ENCODE assay signal across 17 cellular contexts in the genomic region with DNA sequence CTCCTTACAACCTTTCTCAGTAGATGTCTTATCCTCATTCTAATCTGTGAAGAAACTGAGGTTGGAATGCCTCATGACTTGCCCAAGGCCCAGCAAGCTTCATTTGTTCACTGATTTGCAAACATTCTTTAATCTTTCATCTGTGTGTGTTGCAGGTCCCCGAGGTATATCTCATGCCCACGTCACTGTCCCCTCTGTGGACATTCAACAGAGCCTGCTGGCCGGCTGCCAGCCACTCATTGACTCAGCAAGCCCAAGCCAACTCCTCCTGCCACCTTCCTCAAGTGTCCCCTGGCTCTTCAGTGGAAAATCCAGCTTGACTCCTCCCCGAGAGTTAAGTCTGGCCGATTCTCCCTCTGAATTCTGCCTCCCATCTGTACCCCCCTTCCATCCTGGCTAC. TPM values are rescaled to one million over a fixed set of nuclear protein-coding genes. Genes with fewer than 3 reads are reported as not detected.
A peak's percentile ranks its signal among the peaks of the same experiment; 100 is the strongest.
DNase-seq lines count a peak whose midpoint lies in the region; ATAC-seq and TF ChIP-seq lines count a peak whose summit lies in the region.
"Had no signal": no experiment of that assay in that cellular context is flagged by ENCODE, and none has a peak within 500 bp of the region (broad histone marks: within the 10 kb centered on the region; RNA-seq: fewer than 3 reads in every experiment).

No MANE protein-coding gene starts in this region.

- no peaks in the 10 kb centered on the region for H3K36me3 Mint-ChIP-seq in activated naive CD8-positive, alpha-beta T cell
- no peaks in the 10 kb centered on the region for H3K36me3 Mint-ChIP-seq in activated naive CD8-positive, alpha-beta T cell treated with anti-CD3 and anti-CD28 coated beads for 36 hours
- H3K36me3 Mint-ChIP-seq: activated naive CD8-positive, alpha-beta T cell treated with anti-CD3 and anti-CD28 coated beads, Interleukin-2, amount 10 ng/mL, durations not matched to agents 7 days and 5 days; IgD-negative memory B cell had no signal

- H3K27me3 Mint-ChIP-seq in activated naive CD8-positive, alpha-beta T cell: peaks cover 4% of the 10 kb centered on the region
- peaks cover 16% of the 10 kb centered on the region for H3K27me3 Mint-ChIP-seq in activated naive CD8-positive, alpha-beta T cell treated with anti-CD3 and anti-CD28 coated beads for 36 hours

- intact Hi-C loops in left ventricle myocardium inferior (cut with micrococcal nuclease): no loop called here
- intact Hi-C loops in upper lobe of right lung (cut with DNase I): no loop called here

- peaks cover 9% of the 10 kb centered on the region for H3K27me3 ChIP-seq in left ventricle myocardium inferior (ENCODE audit: low read depth)
- H3K27me3 ChIP-seq in upper lobe of right lung: no peaks in the 10 kb centered on the region

- ATAC-seq in upper lobe of right lung (no peak), GM21423 (IDR thresholded peaks at IDR 0.05; ENCODE audit: unreplicated experiment) (no peak), HG02870 (IDR thresholded peaks at IDR 0.05; ENCODE audit: unreplicated experiment) (no peak)

- H3K4me3 ChIP-seq in left ventricle myocardium inferior: no peak overlapping the region
- H3K4me3 ChIP-seq in upper lobe of right lung: no peak overlapping the region
- H3K4me3 ChIP-seq: prostate gland, thoracic aorta had no signal

- H3K27ac ChIP-seq in left ventricle myocardium inferior (replicated peaks) (no peak overlapping the region), upper lobe of right lung (no peak overlapping the region)
- H3K27ac ChIP-seq: prostate gland, thoracic aorta had no signal

- peaks cover 25% of the 10 kb centered on the region for H3K4me1 ChIP-seq in left ventricle myocardium inferior
- peaks cover 4% of the 10 kb centered on the region for H3K4me1 ChIP-seq in upper lobe of right lung
- H3K4me1 ChIP-seq: prostate gland had no signal

- peak overlapping the region; percentile 2 for H3K4me3 Mint-ChIP-seq in activated naive CD8-positive, alpha-beta T cell
- no peak overlapping the region for H3K4me3 Mint-ChIP-seq in activated naive CD8-positive, alpha-beta T cell treated with anti-CD3 and anti-CD28 coated beads for 36 hours
- H3K4me3 Mint-ChIP-seq: activated naive CD8-positive, alpha-beta T cell treated with anti-CD3 and anti-CD28 coated beads, Interleukin-2, amount 10 ng/mL, durations not matched to agents 7 days and 5 days; central memory CD8-positive, alpha-beta T cell had no signal

- TF ChIP-seq CTCF in left ventricle myocardium inferior (IDR thresholded peaks at IDR 0.05; ENCODE audit: borderline replicate concordance) (no peak), upper lobe of right lung (IDR thresholded peaks at IDR 0.05) (no peak)

- H3K9me3 ChIP-seq in left ventricle myocardium inferior (replicated peaks) (no peaks in the 10 kb centered on the region), upper lobe of right lung (no peaks in the 10 kb centered on the region)
- H3K9me3 ChIP-seq: prostate gland, thoracic aorta had no signal

- H3K27ac Mint-ChIP-seq in activated naive CD8-positive, alpha-beta T cell: no peak overlapping the region
- no peak overlapping the region for H3K27ac Mint-ChIP-seq in activated naive CD8-positive, alpha-beta T cell treated with anti-CD3 and anti-CD28 coated beads for 36 hours
- H3K27ac Mint-ChIP-seq: activated naive CD8-positive, alpha-beta T cell treated with anti-CD3 and anti-CD28 coated beads, Interleukin-2, amount 10 ng/mL, durations not matched to agents 7 days and 5 days had no signal

- H3K36me3 ChIP-seq in left ventricle myocardium inferior (no peaks in the 10 kb centered on the region), upper lobe of right lung (no peaks in the 10 kb centered on the region)
- H3K36me3 ChIP-seq: prostate gland, thoracic aorta had no signal

- H3K4me1 Mint-ChIP-seq in activated naive CD8-positive, alpha-beta T cell (ENCODE audit: low read depth): peaks cover 8% of the 10 kb centered on the region
- peaks cover 8% of the 10 kb centered on the region for H3K4me1 Mint-ChIP-seq in activated naive CD8-positive, alpha-beta T cell treated with anti-CD3 and anti-CD28 coated beads for 36 hours

- DNase-seq in activated naive CD8-positive, alpha-beta T cell treated with anti-CD3 and anti-CD28 coated beads for 36 hours: no peak
- peak; percentile 44 for DNase-seq in NCI-H69 (lab: John Stamatoyannopoulos, UW)
- DNase-seq in left ventricle myocardium inferior: peak; percentile 65
- DNase-seq in upper lobe of right lung: peak; percentile 79
- no peak for DNase-seq in NCI-H2107 (lab: John Stamatoyannopoulos, UW)
- DNase-seq: activated CD4-positive, CD25-positive, alpha-beta regulatory T cell treated with anti-CD3 and anti-CD28 coated beads, Interleukin-2, amount 50 U/mL, for 72 hours; activated naive CD8-positive, alpha-beta T cell treated with anti-CD3 and anti-CD28 coated beads, Interleukin-2, amount 10 ng/mL, durations not matched to agents 7 days and 5 days; glutamatergic neuron; NCI-H1694; SW 1271 had no signal

- no peaks in the 10 kb centered on the region for H3K9me3 Mint-ChIP-seq in activated naive CD8-positive, alpha-beta T cell (ENCODE audit: low read depth)
- no peaks in the 10 kb centered on the region for H3K9me3 Mint-ChIP-seq in activated naive CD8-positive, alpha-beta T cell treated with anti-CD3 and anti-CD28 coated beads for 36 hours
- H3K9me3 Mint-ChIP-seq: activated naive CD8-positive, alpha-beta T cell treated with anti-CD3 and anti-CD28 coated beads, Interleukin-2, amount 10 ng/mL, durations not matched to agents 7 days and 5 days; central memory CD8-positive, alpha-beta T cell; IgD-negative memory B cell had no signal

RNA-seq across cellular contexts. Expression of gene DCAF4, which starts 1.9 kb away (rescaled TPM):
- total RNA-seq in activated naive CD8-positive, alpha-beta T cell treated with anti-CD3 and anti-CD28 coated beads for 36 hours: 10 to 100 TPM; 25.5 to 31.8 TPM
- total RNA-seq in left ventricle myocardium inferior (6.9 TPM), upper lobe of right lung (21.1 TPM)

RNA-seq across cellular contexts. Expression of gene DPF3, which starts 30.4 kb away (rescaled TPM):
- 1 to 10 TPM; 1.1 to 1.3 TPM for total RNA-seq in activated naive CD8-positive, alpha-beta T cell treated with anti-CD3 and anti-CD28 coated beads for 36 hours
- total RNA-seq in left ventricle myocardium inferior (37.7 TPM), upper lobe of right lung (0.90 TPM)

Comparison
In these comparisons a context has a peak if more than half of its experiments do, and no peak if none do; other contexts are left out.
1. DNase-seq: peak in NCI-H69 (single experiment), left ventricle myocardium inferior (single experiment) and upper lobe of right lung (single experiment); none in activated naive CD8-positive, alpha-beta T cell treated with anti-CD3 and anti-CD28 coated beads for 36 hours (single experiment) and NCI-H2107 (single experiment).
2. RNA of gene DPF3, which starts 30.4 kb away (total RNA-seq): 37.7 TPM in left ventricle myocardium inferior (single experiment); 1.1 to 1.3 TPM in activated naive CD8-positive, alpha-beta T cell treated with anti-CD3 and anti-CD28 coated beads for 36 hours and 0.90 TPM in upper lobe of right lung (single experiment); every median in the first group is over 10 times any median in the second.